Comparison of ENCODE assay signal across 1 cellular context in the genomic region with DNA sequence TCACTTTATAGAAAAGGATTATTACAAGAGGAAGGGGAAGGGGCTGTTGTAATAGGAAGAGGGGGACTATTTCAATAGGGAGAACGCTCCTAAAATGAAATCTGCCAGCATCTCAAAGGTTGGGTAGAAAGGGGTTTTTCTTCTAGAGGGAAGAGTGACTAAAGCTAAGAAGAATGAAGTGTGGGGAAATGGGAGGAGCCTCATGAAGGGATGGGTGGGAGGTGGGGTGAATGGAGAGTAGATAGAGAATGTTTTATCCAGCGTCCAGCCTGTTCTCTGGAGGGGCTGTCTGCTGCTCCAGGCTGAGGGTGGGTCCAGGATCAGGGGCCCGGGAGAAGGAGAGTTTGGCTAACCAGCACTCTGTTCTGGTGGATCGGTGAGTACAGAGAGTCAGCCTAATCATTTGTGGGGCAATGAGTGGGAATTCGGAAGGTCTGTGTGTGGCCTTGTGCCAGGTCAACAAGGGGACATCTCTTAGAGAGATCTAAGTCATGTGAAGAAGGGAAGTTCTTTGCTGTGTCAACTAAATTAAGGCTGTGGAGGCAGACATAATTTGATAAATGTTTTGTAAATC.
TF ChIP-seq lines count a peak whose summit lies in the region.

No MANE protein-coding gene starts in this region.

TF ChIP-seq in H1, 55 proteins besides CTCF, POLR2A, EP300 and RAD21:
- TF ChIP-seq EGR1 (IDR thresholded peaks at IDR 0.05; ENCODE audit: borderline replicate concordance, low read depth, low read length) (no peak), HDAC2 (IDR thresholded peaks at IDR 0.05; ENCODE audit: borderline replicate concordance in 1 of 2, low read depth in 2 of 2, low read length in 2 of 2) (no peak), ATF2 (IDR thresholded peaks at IDR 0.05; ENCODE audit: low read length) (no peak), TBP (IDR thresholded peaks at IDR 0.05; ENCODE audit: low read depth, low read length) (no peak), SP4 (IDR thresholded peaks at IDR 0.05; ENCODE audit: low read length) (no peak), FOSL1 (IDR thresholded peaks at IDR 0.05; ENCODE audit: insufficient read depth, low read depth, low read length) (no peak), ASH2L (IDR thresholded peaks at IDR 0.05; ENCODE audit: low read length) (no peak)
- TF ChIP-seq, protein P1, sequence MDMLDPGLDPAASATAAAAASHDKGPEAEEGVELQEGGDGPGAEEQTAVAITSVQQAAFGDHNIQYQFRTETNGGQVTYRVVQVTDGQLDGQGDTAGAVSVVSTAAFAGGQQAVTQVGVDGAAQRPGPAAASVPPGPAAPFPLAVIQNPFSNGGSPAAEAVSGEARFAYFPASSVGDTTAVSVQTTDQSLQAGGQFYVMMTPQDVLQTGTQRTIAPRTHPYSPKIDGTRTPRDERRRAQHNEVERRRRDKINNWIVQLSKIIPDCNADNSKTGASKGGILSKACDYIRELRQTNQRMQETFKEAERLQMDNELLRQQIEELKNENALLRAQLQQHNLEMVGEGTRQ (IDR thresholded peaks at IDR 0.05; ENCODE audit: low read length), result no peak
